In the genomic region with DNA sequence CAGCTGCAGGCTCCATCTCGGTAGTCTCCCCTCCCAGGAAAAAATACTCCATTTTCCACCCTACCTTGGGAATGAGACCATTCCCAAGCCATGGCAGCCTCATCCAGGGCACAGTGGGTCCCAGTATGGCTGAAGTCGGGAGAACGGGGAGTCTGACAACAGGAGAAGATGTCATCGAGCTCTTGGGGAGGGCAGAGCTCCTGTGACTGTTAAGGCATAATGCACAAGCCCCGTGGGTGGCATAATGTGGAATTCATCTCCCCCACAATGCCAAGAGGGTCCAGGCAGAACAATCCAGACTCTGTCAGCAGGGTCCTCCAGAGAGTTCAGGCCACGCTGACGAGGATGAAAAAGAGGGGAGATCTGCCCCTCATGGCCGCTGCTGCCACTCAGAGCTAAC, we compare ENCODE assay signal across 3 cellular contexts.
"Had no signal": no experiment of that assay in that cellular context is flagged by ENCODE, and none has a peak within 500 bp of the region (broad histone marks: within the 10 kb centered on the region; RNA-seq: fewer than 3 reads in every experiment).

No MANE protein-coding gene starts in this region.

- H3K4me3 ChIP-seq: GM12878 had no signal

- ATAC-seq: GM12878 had no signal

- DNase-seq: GDM1, GF-D8 had no signal
